Comparison of ENCODE assay signal across 1 cellular context in genomic region chr10:79063071-79063491, GRCh38.
TF ChIP-seq lines count a peak whose summit lies in the region.

No MANE protein-coding gene starts in this region.

TF ChIP-seq in HepG2, 621 proteins besides CTCF, POLR2A, EP300 and RAD21:
- TF ChIP-seq KLF16 (CRISPR knock-in tag; IDR thresholded peaks at IDR 0.05) (no peak), FOSL2 (CRISPR knock-in tag; IDR thresholded peaks at IDR 0.05) (no peak), ZBTB7B (CRISPR knock-in tag; IDR thresholded peaks at IDR 0.05) (no peak), KDM2A (CRISPR knock-in tag; IDR thresholded peaks at IDR 0.05; ENCODE audit: borderline replicate concordance, low read depth) (no peak), JDP2 (CRISPR knock-in tag; IDR thresholded peaks at IDR 0.05; ENCODE audit: borderline replicate concordance) (no peak), KLF15 (CRISPR knock-in tag; IDR thresholded peaks at IDR 0.05; ENCODE audit: borderline replicate concordance) (no peak), ZNF260 (CRISPR knock-in tag; IDR thresholded peaks at IDR 0.05; ENCODE audit: borderline replicate concordance, low read depth) (no peak), MYPOP (CRISPR knock-in tag; IDR thresholded peaks at IDR 0.05) (no peak), MLLT10 (CRISPR knock-in tag; IDR thresholded peaks at IDR 0.05) (no peak), RARA (CRISPR knock-in tag; IDR thresholded peaks at IDR 0.05) (no peak), RFX5 (IDR thresholded peaks at IDR 0.05; ENCODE audit: low read depth, low read length) (no peak), ZBTB26 (CRISPR knock-in tag; IDR thresholded peaks at IDR 0.05; ENCODE audit: borderline replicate concordance) (no peak), ZFP62 (CRISPR knock-in tag; IDR thresholded peaks at IDR 0.05) (no peak), TCF7 (IDR thresholded peaks at IDR 0.05; ENCODE audit: low read depth) (no peak), ZNF572 (CRISPR knock-in tag; IDR thresholded peaks at IDR 0.05) (no peak)
- TF ChIP-seq, protein P1, sequence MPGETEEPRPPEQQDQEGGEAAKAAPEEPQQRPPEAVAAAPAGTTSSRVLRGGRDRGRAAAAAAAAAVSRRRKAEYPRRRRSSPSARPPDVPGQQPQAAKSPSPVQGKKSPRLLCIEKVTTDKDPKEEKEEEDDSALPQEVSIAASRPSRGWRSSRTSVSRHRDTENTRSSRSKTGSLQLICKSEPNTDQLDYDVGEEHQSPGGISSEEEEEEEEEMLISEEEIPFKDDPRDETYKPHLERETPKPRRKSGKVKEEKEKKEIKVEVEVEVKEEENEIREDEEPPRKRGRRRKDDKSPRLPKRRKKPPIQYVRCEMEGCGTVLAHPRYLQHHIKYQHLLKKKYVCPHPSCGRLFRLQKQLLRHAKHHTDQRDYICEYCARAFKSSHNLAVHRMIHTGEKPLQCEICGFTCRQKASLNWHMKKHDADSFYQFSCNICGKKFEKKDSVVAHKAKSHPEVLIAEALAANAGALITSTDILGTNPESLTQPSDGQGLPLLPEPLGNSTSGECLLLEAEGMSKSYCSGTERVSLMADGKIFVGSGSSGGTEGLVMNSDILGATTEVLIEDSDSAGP (CRISPR knock-in tag; IDR thresholded peaks at IDR 0.05; ENCODE audit: borderline replicate concordance) = no peak
- TF ChIP-seq, protein P2, sequence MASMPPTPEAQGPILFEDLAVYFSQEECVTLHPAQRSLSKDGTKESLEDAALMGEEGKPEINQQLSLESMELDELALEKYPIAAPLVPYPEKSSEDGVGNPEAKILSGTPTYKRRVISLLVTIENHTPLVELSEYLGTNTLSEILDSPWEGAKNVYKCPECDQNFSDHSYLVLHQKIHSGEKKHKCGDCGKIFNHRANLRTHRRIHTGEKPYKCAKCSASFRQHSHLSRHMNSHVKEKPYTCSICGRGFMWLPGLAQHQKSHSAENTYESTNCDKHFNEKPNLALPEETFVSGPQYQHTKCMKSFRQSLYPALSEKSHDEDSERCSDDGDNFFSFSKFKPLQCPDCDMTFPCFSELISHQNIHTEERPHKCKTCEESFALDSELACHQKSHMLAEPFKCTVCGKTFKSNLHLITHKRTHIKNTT (CRISPR knock-in tag; IDR thresholded peaks at IDR 0.05) = no peak
- TF ChIP-seq, protein P3, sequence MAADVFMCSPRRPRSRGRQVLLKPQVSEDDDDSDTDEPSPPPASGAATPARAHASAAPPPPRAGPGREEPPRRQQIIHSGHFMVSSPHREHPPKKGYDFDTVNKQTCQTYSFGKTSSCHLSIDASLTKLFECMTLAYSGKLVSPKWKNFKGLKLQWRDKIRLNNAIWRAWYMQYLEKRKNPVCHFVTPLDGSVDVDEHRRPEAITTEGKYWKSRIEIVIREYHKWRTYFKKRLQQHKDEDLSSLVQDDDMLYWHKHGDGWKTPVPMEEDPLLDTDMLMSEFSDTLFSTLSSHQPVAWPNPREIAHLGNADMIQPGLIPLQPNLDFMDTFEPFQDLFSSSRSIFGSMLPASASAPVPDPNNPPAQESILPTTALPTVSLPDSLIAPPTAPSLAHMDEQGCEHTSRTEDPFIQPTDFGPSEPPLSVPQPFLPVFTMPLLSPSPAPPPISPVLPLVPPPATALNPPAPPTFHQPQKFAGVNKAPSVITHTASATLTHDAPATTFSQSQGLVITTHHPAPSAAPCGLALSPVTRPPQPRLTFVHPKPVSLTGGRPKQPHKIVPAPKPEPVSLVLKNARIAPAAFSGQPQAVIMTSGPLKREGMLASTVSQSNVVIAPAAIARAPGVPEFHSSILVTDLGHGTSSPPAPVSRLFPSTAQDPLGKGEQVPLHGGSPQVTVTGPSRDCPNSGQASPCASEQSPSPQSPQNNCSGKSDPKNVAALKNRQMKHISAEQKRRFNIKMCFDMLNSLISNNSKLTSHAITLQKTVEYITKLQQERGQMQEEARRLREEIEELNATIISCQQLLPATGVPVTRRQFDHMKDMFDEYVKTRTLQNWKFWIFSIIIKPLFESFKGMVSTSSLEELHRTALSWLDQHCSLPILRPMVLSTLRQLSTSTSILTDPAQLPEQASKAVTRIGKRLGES (CRISPR knock-in tag; IDR thresholded peaks at IDR 0.05; ENCODE audit: borderline replicate concordance) = no peak
- TF ChIP-seq, protein P4, sequence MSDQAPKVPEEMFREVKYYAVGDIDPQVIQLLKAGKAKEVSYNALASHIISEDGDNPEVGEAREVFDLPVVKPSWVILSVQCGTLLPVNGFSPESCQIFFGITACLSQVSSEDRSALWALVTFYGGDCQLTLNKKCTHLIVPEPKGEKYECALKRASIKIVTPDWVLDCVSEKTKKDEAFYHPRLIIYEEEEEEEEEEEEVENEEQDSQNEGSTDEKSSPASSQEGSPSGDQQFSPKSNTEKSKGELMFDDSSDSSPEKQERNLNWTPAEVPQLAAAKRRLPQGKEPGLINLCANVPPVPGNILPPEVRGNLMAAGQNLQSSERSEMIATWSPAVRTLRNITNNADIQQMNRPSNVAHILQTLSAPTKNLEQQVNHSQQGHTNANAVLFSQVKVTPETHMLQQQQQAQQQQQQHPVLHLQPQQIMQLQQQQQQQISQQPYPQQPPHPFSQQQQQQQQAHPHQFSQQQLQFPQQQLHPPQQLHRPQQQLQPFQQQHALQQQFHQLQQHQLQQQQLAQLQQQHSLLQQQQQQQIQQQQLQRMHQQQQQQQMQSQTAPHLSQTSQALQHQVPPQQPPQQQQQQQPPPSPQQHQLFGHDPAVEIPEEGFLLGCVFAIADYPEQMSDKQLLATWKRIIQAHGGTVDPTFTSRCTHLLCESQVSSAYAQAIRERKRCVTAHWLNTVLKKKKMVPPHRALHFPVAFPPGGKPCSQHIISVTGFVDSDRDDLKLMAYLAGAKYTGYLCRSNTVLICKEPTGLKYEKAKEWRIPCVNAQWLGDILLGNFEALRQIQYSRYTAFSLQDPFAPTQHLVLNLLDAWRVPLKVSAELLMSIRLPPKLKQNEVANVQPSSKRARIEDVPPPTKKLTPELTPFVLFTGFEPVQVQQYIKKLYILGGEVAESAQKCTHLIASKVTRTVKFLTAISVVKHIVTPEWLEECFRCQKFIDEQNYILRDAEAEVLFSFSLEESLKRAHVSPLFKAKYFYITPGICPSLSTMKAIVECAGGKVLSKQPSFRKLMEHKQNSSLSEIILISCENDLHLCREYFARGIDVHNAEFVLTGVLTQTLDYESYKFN (CRISPR knock-in tag; conservative IDR thresholded peaks at IDR 0.05) = no peak
